In genomic region chr6:157022022-157022740, GRCh38 we compare ENCODE assay signal across 8 cellular contexts.
A peak's percentile ranks its signal among the peaks of the same experiment; 100 is the strongest.
DNase-seq lines count a peak whose midpoint lies in the region; ATAC-seq, FAIRE-seq and TF ChIP-seq lines count a peak whose summit lies in the region.

No MANE protein-coding gene starts in this region.

- ATAC-seq in HG02870 (IDR thresholded peaks at IDR 0.05; ENCODE audit: unreplicated experiment) = peak; percentile 47
- ATAC-seq in left ventricle myocardium superior = peak; percentile 91

- FAIRE-seq in GM12892 (lab: Jason Lieb, UNC) = peak; percentile 98

- no peaks in the 10 kb centered on the region for H3K9me3 ChIP-seq in prostate gland

- TF ChIP-seq POLR2A in GM12892 (IDR thresholded peaks at IDR 0.05; ENCODE audit: low read depth, low read length) (no peak), prostate gland (IDR thresholded peaks at IDR 0.05) (peak; percentile 46)

- H3K4me3 ChIP-seq in prostate gland (peak overlapping the region; percentile 80 to 84), urinary bladder (ENCODE audit: low read depth, low read length) (peak overlapping the region; percentile 55)

- no peaks in the 10 kb centered on the region for H3K27me3 ChIP-seq in prostate gland (replicated peaks; ENCODE audit: insufficient read depth)

- WGBS in prostate gland = 2% methylated on average over 19 of the region's 33 CpGs
- 4% methylated on average over 33 of the region's 33 CpGs for WGBS in urinary bladder

- peak overlapping the region; percentile 99 for H3K27ac ChIP-seq in angular gyrus (ENCODE audit: low read depth, low read length)
- peak overlapping the region; percentile 99 for H3K27ac ChIP-seq in prostate gland
- H3K27ac ChIP-seq in urinary bladder (ENCODE audit: low read depth) = peak overlapping the region; percentile 98

- DNase-seq in GM12892 (ENCODE audit: insufficient read length) (peak; percentile 77), NCI-H146 treated with DMSO at 0.1 percent for 48 hours (lab: John Stamatoyannopoulos, UW; ENCODE audit: unreplicated experiment) (peak; percentile 74), T-helper 2 cell (peak in 4 of 5 experiments; percentile 71 to 88 (median 80)), left ventricle myocardium superior (peak; percentile 94), prostate gland (ENCODE audit: low spot score) (peak; percentile 91)

- intact Hi-C loops in left ventricle myocardium superior (cut with micrococcal nuclease) (no loop called here), prostate gland (cut with DNase I) (loop anchor here (5.0 kb wide), 1 partner anchor 335 kb away; no protein-coding TSS in a partner anchor)

- no peak for TF ChIP-seq CTCF in prostate gland (IDR thresholded peaks at IDR 0.05)

- peaks cover 4% of the 10 kb centered on the region for H3K4me1 ChIP-seq in prostate gland (replicated peaks)
- no peaks in the 10 kb centered on the region for H3K4me1 ChIP-seq in urinary bladder (ENCODE audit: insufficient read depth)

- H3K36me3 ChIP-seq in prostate gland (no peaks in the 10 kb centered on the region), urinary bladder (ENCODE audit: insufficient read depth) (no peaks in the 10 kb centered on the region)

Comparison
In these comparisons a context has a peak if more than half of its experiments do, and no peak if none do; other contexts are left out.
1. Peak in every context shown above with its lines: DNase-seq, ATAC-seq, H3K4me3 ChIP-seq and H3K27ac ChIP-seq.